25 cellular contexts compared by ENCODE assay signal in genomic region chr11:27820249-27820648, GRCh38.
"Had no signal": no experiment of that assay in that cellular context is flagged by ENCODE, and none has a peak within 500 bp of the region (broad histone marks: within the 10 kb centered on the region; RNA-seq: fewer than 3 reads in every experiment).

No MANE protein-coding gene starts in this region.

- H3K4me1 ChIP-seq: ascending aorta, breast epithelium, gastrocnemius medialis, prostate gland, spleen had no signal

- H3K27me3 ChIP-seq: ascending aorta, breast epithelium, gastrocnemius medialis, neutrophil, ovary, spleen had no signal

- ATAC-seq: activated CD8-positive, alpha-beta memory T cell treated with anti-CD3 and anti-CD28 coated beads, Interleukin-2, amount 10 ng/mL, durations not matched to agents 7 days and 5 days; activated CD8-positive, alpha-beta T cell treated with anti-CD3 and anti-CD28 coated beads for 36 hours; activated naive CD8-positive, alpha-beta T cell treated with anti-CD3 and anti-CD28 coated beads, Interleukin-2, amount 50 U/mL, for 24 hours; gastrocnemius medialis; left cardiac atrium had no signal

- H3K4me3 ChIP-seq: ascending aorta, breast epithelium, gastrocnemius medialis, ovary, prostate gland, spleen, thoracic aorta had no signal

- DNase-seq: activated CD4-positive, alpha-beta T cell treated with anti-CD3 and anti-CD28 coated beads, Interleukin-2, amount 10 ng/mL, durations not matched to agents 7 days and 5 days; activated CD4-positive, CD25-positive, alpha-beta regulatory T cell treated with anti-CD3 and anti-CD28 coated beads, Interleukin-2, amount 50 U/mL, for 72 hours; activated CD8-positive, alpha-beta memory T cell treated with anti-CD3 and anti-CD28 coated beads, Interleukin-2, amount 10 ng/mL, durations not matched to agents 7 days and 5 days; activated CD8-positive, alpha-beta T cell treated with anti-CD3 and anti-CD28 coated beads for 36 hours; activated gamma-delta T cell; activated naive CD4-positive, alpha-beta T cell treated with anti-CD3 and anti-CD28 coated beads, Interleukin-2, amount 50 U/mL, for 16 hours; activated naive CD8-positive, alpha-beta T cell treated with anti-CD3 and anti-CD28 coated beads, Interleukin-2, amount 50 U/mL, for 24 hours; activated T-cell treated with anti-CD3 and anti-CD28 coated beads for 4 hours; effector CD4-positive, alpha-beta T cell; gastrocnemius medialis; head of caudate nucleus; hypothalamus; islet precursor cell; left cardiac atrium; ovary; spleen; stimulated activated CD4-positive, alpha-beta T cell treated with anti-CD3 and anti-CD28 coated beads, Interleukin-4, amount 100 ng/mL, for 1 hour; stimulated activated naive CD4-positive, alpha-beta T cell; T-helper 1 cell; WERI-Rb-1 had no signal

- H3K36me3 ChIP-seq: ascending aorta, breast epithelium, gastrocnemius medialis, neutrophil, ovary, prostate gland, spleen, thoracic aorta, WERI-Rb-1 had no signal

- H3K27ac ChIP-seq: ascending aorta, gastrocnemius medialis, neutrophil, ovary, prostate gland, spleen, thoracic aorta, WERI-Rb-1 had no signal

- H3K9me3 ChIP-seq: ascending aorta, breast epithelium, gastrocnemius medialis, neutrophil, ovary, prostate gland, spleen, thoracic aorta had no signal
